1 cellular context compared by ENCODE assay signal in genomic region chr15:80191897-80192595, GRCh38.
A peak's percentile ranks its signal among the peaks of the same experiment; 100 is the strongest.
TF ChIP-seq lines count a peak whose summit lies in the region.

No MANE protein-coding gene starts in this region.

TF ChIP-seq in HepG2, 621 proteins besides CTCF, POLR2A, EP300 and RAD21 (continued from another document and continues in another):
- TF ChIP-seq MED1 (CRISPR knock-in tag; IDR thresholded peaks at IDR 0.05) = no peak; the same call in 1 of the 2 replicates
- no peak for TF ChIP-seq ZNF496 (CRISPR knock-in tag; IDR thresholded peaks at IDR 0.05; ENCODE audit: insufficient replicate concordance)
- TF ChIP-seq, protein P1, sequence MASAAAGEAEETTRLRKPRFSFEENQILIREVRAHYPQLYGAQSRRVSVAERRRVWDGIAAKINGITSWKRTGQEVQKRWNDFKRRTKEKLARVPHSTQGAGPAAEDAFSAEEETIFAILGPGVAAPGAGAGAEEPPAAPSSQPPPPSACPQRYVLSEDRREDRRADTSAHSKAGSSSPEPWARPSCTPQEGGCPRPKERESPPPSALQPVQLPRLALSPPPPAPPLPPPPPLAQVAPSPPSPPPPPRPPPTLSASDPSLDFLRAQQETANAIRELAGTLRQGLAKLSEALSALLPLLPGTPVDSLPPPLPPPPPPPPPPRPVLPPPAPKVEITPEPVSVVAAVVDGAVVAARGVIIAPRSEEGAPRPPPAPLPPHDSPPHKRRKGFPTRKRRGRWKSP (CRISPR knock-in tag; IDR thresholded peaks at IDR 0.05) = no peak
- no peak for TF ChIP-seq ZNF800 (CRISPR knock-in tag; IDR thresholded peaks at IDR 0.05)
- no peak for TF ChIP-seq ZNF318 (CRISPR knock-in tag; IDR thresholded peaks at IDR 0.05)
- no peak for TF ChIP-seq PRPF4 (IDR thresholded peaks at IDR 0.05; ENCODE audit: low read depth, low read length, poor library complexity, severe bottlenecking)
- TF ChIP-seq, protein P2, sequence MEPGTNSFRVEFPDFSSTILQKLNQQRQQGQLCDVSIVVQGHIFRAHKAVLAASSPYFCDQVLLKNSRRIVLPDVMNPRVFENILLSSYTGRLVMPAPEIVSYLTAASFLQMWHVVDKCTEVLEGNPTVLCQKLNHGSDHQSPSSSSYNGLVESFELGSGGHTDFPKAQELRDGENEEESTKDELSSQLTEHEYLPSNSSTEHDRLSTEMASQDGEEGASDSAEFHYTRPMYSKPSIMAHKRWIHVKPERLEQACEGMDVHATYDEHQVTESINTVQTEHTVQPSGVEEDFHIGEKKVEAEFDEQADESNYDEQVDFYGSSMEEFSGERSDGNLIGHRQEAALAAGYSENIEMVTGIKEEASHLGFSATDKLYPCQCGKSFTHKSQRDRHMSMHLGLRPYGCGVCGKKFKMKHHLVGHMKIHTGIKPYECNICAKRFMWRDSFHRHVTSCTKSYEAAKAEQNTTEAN (CRISPR knock-in tag; conservative IDR thresholded peaks at IDR 0.05) = no peak
- 0 out of 2 replicates have a peak, but pooled peaks have one; percentile 21 for TF ChIP-seq ZNF629 (CRISPR knock-in tag; conservative IDR thresholded peaks at IDR 0.05)
- no peak for TF ChIP-seq ZIK1 (CRISPR knock-in tag; IDR thresholded peaks at IDR 0.05; ENCODE audit: borderline replicate concordance, low read depth)
- TF ChIP-seq KDM2A (CRISPR knock-in tag; IDR thresholded peaks at IDR 0.05; ENCODE audit: borderline replicate concordance, low read depth) = no peak
- no peak for TF ChIP-seq ZFYVE20 (CRISPR knock-in tag; IDR thresholded peaks at IDR 0.05; ENCODE audit: borderline replicate concordance, low read depth)
- TF ChIP-seq NCOR1 (IDR thresholded peaks at IDR 0.05; ENCODE audit: borderline replicate concordance, low read length) = peak; percentile 53; the same call in 1 of the 2 replicates
- TF ChIP-seq ZNF546 (CRISPR knock-in tag; conservative IDR thresholded peaks at IDR 0.05) = no peak
- no peak for TF ChIP-seq SMC3 (IDR thresholded peaks at IDR 0.05; ENCODE audit: low read length)
- TF ChIP-seq, protein P3, sequence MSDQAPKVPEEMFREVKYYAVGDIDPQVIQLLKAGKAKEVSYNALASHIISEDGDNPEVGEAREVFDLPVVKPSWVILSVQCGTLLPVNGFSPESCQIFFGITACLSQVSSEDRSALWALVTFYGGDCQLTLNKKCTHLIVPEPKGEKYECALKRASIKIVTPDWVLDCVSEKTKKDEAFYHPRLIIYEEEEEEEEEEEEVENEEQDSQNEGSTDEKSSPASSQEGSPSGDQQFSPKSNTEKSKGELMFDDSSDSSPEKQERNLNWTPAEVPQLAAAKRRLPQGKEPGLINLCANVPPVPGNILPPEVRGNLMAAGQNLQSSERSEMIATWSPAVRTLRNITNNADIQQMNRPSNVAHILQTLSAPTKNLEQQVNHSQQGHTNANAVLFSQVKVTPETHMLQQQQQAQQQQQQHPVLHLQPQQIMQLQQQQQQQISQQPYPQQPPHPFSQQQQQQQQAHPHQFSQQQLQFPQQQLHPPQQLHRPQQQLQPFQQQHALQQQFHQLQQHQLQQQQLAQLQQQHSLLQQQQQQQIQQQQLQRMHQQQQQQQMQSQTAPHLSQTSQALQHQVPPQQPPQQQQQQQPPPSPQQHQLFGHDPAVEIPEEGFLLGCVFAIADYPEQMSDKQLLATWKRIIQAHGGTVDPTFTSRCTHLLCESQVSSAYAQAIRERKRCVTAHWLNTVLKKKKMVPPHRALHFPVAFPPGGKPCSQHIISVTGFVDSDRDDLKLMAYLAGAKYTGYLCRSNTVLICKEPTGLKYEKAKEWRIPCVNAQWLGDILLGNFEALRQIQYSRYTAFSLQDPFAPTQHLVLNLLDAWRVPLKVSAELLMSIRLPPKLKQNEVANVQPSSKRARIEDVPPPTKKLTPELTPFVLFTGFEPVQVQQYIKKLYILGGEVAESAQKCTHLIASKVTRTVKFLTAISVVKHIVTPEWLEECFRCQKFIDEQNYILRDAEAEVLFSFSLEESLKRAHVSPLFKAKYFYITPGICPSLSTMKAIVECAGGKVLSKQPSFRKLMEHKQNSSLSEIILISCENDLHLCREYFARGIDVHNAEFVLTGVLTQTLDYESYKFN (CRISPR knock-in tag; conservative IDR thresholded peaks at IDR 0.05) = peak; percentile 60
- 0 out of 2 replicates have a peak, but pooled peaks have one; percentile 23 for TF ChIP-seq ZNF614 (CRISPR knock-in tag; IDR thresholded peaks at IDR 0.05; ENCODE audit: borderline replicate concordance)
- TF ChIP-seq HMG20B (CRISPR knock-in tag; conservative IDR thresholded peaks at IDR 0.05) = no peak
- no peak for TF ChIP-seq ZBTB1 (CRISPR knock-in tag; IDR thresholded peaks at IDR 0.05; ENCODE audit: borderline replicate concordance)
- TF ChIP-seq, protein P4, sequence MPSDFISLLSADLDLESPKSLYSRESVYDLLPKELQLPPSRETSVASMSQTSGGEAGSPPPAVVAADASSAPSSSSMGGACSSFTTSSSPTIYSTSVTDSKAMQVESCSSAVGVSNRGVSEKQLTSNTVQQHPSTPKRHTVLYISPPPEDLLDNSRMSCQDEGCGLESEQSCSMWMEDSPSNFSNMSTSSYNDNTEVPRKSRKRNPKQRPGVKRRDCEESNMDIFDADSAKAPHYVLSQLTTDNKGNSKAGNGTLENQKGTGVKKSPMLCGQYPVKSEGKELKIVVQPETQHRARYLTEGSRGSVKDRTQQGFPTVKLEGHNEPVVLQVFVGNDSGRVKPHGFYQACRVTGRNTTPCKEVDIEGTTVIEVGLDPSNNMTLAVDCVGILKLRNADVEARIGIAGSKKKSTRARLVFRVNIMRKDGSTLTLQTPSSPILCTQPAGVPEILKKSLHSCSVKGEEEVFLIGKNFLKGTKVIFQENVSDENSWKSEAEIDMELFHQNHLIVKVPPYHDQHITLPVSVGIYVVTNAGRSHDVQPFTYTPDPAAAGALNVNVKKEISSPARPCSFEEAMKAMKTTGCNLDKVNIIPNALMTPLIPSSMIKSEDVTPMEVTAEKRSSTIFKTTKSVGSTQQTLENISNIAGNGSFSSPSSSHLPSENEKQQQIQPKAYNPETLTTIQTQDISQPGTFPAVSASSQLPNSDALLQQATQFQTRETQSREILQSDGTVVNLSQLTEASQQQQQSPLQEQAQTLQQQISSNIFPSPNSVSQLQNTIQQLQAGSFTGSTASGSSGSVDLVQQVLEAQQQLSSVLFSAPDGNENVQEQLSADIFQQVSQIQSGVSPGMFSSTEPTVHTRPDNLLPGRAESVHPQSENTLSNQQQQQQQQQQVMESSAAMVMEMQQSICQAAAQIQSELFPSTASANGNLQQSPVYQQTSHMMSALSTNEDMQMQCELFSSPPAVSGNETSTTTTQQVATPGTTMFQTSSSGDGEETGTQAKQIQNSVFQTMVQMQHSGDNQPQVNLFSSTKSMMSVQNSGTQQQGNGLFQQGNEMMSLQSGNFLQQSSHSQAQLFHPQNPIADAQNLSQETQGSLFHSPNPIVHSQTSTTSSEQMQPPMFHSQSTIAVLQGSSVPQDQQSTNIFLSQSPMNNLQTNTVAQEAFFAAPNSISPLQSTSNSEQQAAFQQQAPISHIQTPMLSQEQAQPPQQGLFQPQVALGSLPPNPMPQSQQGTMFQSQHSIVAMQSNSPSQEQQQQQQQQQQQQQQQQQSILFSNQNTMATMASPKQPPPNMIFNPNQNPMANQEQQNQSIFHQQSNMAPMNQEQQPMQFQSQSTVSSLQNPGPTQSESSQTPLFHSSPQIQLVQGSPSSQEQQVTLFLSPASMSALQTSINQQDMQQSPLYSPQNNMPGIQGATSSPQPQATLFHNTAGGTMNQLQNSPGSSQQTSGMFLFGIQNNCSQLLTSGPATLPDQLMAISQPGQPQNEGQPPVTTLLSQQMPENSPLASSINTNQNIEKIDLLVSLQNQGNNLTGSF (CRISPR knock-in tag; IDR thresholded peaks at IDR 0.05) = no peak
- peak; percentile 63; the same call in 1 of the 2 replicates for TF ChIP-seq HMG20A (CRISPR knock-in tag; IDR thresholded peaks at IDR 0.05; ENCODE audit: borderline replicate concordance)
- TF ChIP-seq MEIS1 (CRISPR knock-in tag; IDR thresholded peaks at IDR 0.05; ENCODE audit: borderline replicate concordance) = no peak
- TF ChIP-seq, protein P5, sequence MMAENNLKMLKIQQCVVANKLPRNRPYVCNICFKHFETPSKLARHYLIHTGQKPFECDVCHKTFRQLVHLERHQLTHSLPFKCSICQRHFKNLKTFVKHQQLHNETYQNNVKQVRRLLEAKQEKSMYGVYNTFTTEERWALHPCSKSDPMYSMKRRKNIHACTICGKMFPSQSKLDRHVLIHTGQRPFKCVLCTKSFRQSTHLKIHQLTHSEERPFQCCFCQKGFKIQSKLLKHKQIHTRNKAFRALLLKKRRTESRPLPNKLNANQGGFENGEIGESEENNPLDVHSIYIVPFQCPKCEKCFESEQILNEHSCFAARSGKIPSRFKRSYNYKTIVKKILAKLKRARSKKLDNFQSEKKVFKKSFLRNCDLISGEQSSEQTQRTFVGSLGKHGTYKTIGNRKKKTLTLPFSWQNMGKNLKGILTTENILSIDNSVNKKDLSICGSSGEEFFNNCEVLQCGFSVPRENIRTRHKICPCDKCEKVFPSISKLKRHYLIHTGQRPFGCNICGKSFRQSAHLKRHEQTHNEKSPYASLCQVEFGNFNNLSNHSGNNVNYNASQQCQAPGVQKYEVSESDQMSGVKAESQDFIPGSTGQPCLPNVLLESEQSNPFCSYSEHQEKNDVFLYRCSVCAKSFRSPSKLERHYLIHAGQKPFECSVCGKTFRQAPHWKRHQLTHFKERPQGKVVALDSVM (CRISPR knock-in tag; IDR thresholded peaks at IDR 0.05) = no peak
- TF ChIP-seq RBAK (CRISPR knock-in tag; IDR thresholded peaks at IDR 0.05) = no peak
- TF ChIP-seq, protein P6, sequence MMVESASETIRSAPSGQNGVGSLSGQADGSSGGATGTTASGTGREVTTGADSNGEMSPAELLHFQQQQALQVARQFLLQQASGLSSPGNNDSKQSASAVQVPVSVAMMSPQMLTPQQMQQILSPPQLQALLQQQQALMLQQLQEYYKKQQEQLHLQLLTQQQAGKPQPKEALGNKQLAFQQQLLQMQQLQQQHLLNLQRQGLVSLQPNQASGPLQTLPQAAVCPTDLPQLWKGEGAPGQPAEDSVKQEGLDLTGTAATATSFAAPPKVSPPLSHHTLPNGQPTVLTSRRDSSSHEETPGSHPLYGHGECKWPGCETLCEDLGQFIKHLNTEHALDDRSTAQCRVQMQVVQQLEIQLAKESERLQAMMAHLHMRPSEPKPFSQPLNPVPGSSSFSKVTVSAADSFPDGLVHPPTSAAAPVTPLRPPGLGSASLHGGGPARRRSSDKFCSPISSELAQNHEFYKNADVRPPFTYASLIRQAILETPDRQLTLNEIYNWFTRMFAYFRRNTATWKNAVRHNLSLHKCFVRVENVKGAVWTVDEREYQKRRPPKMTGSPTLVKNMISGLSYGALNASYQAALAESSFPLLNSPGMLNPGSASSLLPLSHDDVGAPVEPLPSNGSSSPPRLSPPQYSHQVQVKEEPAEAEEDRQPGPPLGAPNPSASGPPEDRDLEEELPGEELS (CRISPR knock-in tag; IDR thresholded peaks at IDR 0.05) = no peak
- no peak for TF ChIP-seq CC2D1A (CRISPR knock-in tag; IDR thresholded peaks at IDR 0.05)
